Comparison of ENCODE assay signal across 1 cellular context in genomic region chr6:2763876-2764540, GRCh38.
TF ChIP-seq lines count a peak whose summit lies in the region.

No MANE protein-coding gene starts in this region.

TF ChIP-seq in GM23338, 12 proteins besides CTCF, POLR2A, EP300 and RAD21:
- TF ChIP-seq REST (IDR thresholded peaks at IDR 0.05; ENCODE audit: unreplicated experiment): no peak
- TF ChIP-seq STAT1 (IDR thresholded peaks at IDR 0.05; ENCODE audit: unreplicated experiment): no peak
- no peak for TF ChIP-seq ZNF462 (CRISPR knock-in tag; IDR thresholded peaks at IDR 0.05)
- TF ChIP-seq ZNF114 (CRISPR knock-in tag; IDR thresholded peaks at IDR 0.05): no peak
- no peak for TF ChIP-seq NANOG (IDR thresholded peaks at IDR 0.05; ENCODE audit: borderline replicate concordance)
- TF ChIP-seq EZH2 (IDR thresholded peaks at IDR 0.05; ENCODE audit: low read depth, unreplicated experiment): no peak
- TF ChIP-seq POLR2AphosphoS5 (IDR thresholded peaks at IDR 0.05; ENCODE audit: low read depth): no peak
- TF ChIP-seq ZNF331 (CRISPR knock-in tag; IDR thresholded peaks at IDR 0.05; ENCODE audit: low read depth): no peak
- no peak for TF ChIP-seq ETS1 (IDR thresholded peaks at IDR 0.05)
- no peak for TF ChIP-seq EZH2phosphoT487 (IDR thresholded peaks at IDR 0.05; ENCODE audit: unreplicated experiment)
- no peak for TF ChIP-seq JUNB (IDR thresholded peaks at IDR 0.05; ENCODE audit: unreplicated experiment)
- no peak for TF ChIP-seq CREB1 (CRISPR knock-in tag; IDR thresholded peaks at IDR 0.05; ENCODE audit: low read depth)
